In the genomic region with DNA sequence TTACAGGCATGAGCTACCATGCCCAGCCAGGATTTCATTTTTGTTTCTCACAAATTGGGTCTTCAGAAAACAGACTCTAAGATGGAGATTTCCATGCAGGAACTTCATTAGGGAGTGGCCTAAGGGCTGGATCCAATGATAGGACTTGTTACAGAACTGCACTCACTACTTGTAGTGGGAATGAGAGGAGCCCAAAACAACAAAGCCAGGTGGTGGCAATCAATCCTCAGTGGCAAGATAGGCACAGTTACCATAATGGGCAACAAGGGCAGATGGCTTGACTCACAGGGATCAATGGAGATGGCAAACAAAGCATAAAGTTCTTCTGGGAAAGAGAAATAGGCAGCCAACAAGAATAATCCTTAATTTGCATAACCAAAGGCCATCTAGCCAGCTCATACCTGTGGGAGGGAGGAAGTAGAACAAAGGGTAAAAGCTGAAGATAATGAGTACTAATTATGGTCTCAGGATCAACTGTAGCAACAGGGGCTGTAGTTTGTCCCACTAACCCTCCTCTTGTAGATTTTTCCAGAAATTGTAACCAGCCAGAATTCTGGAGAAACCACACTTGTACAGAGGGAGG, we compare ENCODE assay signal across 27 cellular contexts.
DNase-seq lines count a peak whose midpoint lies in the region; ATAC-seq and TF ChIP-seq lines count a peak whose summit lies in the region.
"Had no signal": no experiment of that assay in that cellular context is flagged by ENCODE, and none has a peak within 500 bp of the region (broad histone marks: within the 10 kb centered on the region; RNA-seq: fewer than 3 reads in every experiment).

No MANE protein-coding gene starts in this region.

- H3K4me1 ChIP-seq in HAP-1 (peaks cover 16% of the 10 kb centered on the region), neural progenitor cell (peaks cover 38% of the 10 kb centered on the region), SK-N-SH (ENCODE audit: control insufficient read depth in 1 of 2, insufficient read depth in 2 of 2, low read depth in 1 of 2, low read length in 1 of 2) (no peaks in the 10 kb centered on the region)
- H3K4me1 ChIP-seq: A549, adrenal gland, breast epithelium, right atrium auricular region had no signal

- H3K9me3 Mint-ChIP-seq in WTC11 (0 out of 2 replicates have a peak, but pooled peaks cover 5% of the 10 kb centered on the region), neural progenitor cell (peaks cover 10% of the 10 kb centered on the region)
- H3K9me3 Mint-ChIP-seq: CD8-positive, alpha-beta T cell; HFFc6 had no signal

- no peak for TF ChIP-seq RAD21 in SK-N-SH (IDR thresholded peaks at IDR 0.05; ENCODE audit: low read length)

- H3K27ac ChIP-seq in neural progenitor cell (peak overlapping the region; percentile 73), SK-N-SH (ENCODE audit: low read depth in 2 of 2, low read length in 1 of 2) (no peak overlapping the region)
- H3K27ac ChIP-seq: A549, adrenal gland, breast epithelium, ovary, right atrium auricular region had no signal

- H3K36me3 ChIP-seq in HAP-1 (replicated peaks): no peaks in the 10 kb centered on the region
- H3K36me3 ChIP-seq in neural progenitor cell: no peaks in the 10 kb centered on the region
- no peaks in the 10 kb centered on the region for H3K36me3 ChIP-seq in MG63
- no peaks in the 10 kb centered on the region for H3K36me3 ChIP-seq in SK-N-SH (replicated peaks in 1 of 2; ENCODE audit: control insufficient read depth in 1 of 2, insufficient read depth in 2 of 2, low read length in 1 of 2)
- H3K36me3 ChIP-seq: adrenal gland, breast epithelium, ovary, right atrium auricular region had no signal

- no peak overlapping the region for H3K4me3 Mint-ChIP-seq in WTC11
- H3K4me3 Mint-ChIP-seq in neural progenitor cell: no peak overlapping the region
- H3K4me3 Mint-ChIP-seq: CD8-positive, alpha-beta T cell; HFFc6; natural killer cell treated with Interleukin-12 subunit alpha and Interleukin-12 subunit beta and Interleukin-15 and Interleukin-18, amount 100 ng/mL, for 72 hours had no signal

- no peaks in the 10 kb centered on the region for H4K20me1 ChIP-seq in neural progenitor cell (ENCODE audit: low read depth)
- H4K20me1 ChIP-seq in SK-N-SH (ENCODE audit: insufficient read depth): no peaks in the 10 kb centered on the region

- POLR2A ChIA-PET in WTC11 (lab: Charles Lee) (no interaction called here), SK-N-SH (lab: Yijun Ruan, JAX) (no interaction called here)

- peak; percentile 35 for DNase-seq in NCI-H2107 treated with DMSO at 0.1 percent for 48 hours (lab: John Stamatoyannopoulos, UW; ENCODE audit: unreplicated experiment)
- DNase-seq in NCI-H2107 (lab: John Stamatoyannopoulos, UW): no peak
- peak; percentile 52 to 90 for DNase-seq in HAP-1 (ENCODE audit: low spot score in 2 of 2)
- no peak for DNase-seq in WTC11 (ENCODE audit: low spot score)
- peak; percentile 34 for DNase-seq in neural progenitor cell (ENCODE audit: low spot score)
- DNase-seq in MG63: no peak
- DNase-seq in SK-N-SH: no peak
- DNase-seq: activated CD4-positive, alpha-beta T cell treated with anti-CD3 and anti-CD28 coated beads, Interleukin-2, amount 50 U/mL, for 4 hours; activated naive CD4-positive, alpha-beta T cell treated with Interleukin-2 at 50 U/mL for 16 hours; adrenal gland; AML-193; CD8-positive, alpha-beta T cell; DND-41; HFFc6; IMR-90; islet precursor cell; midbrain; NCI-H1092 treated with DMSO at 0.1 percent for 48 hours; ovary; T-helper 1 cell; trophoblast cell had no signal

- no peak overlapping the region for H3K27ac Mint-ChIP-seq in WTC11
- no peak overlapping the region for H3K27ac Mint-ChIP-seq in neural progenitor cell
- H3K27ac Mint-ChIP-seq: CD8-positive, alpha-beta T cell; HFFc6; natural killer cell treated with Interleukin-12 subunit alpha and Interleukin-12 subunit beta and Interleukin-15 and Interleukin-18, amount 100 ng/mL, for 72 hours had no signal

- H3K9ac ChIP-seq in neural progenitor cell (no peak overlapping the region), SK-N-SH (no peak overlapping the region)

- no peaks in the 10 kb centered on the region for H3K79me2 ChIP-seq in neural progenitor cell (ENCODE audit: low read depth)
- H3K79me2 ChIP-seq in SK-N-SH (ENCODE audit: insufficient read depth): no peaks in the 10 kb centered on the region

- TF ChIP-seq CTCF in WTC11 (IDR thresholded peaks at IDR 0.05) (no peak), neural progenitor cell (IDR thresholded peaks at IDR 0.05) (no peak), SK-N-SH (IDR thresholded peaks at IDR 0.05) (no peak)

- H3K9me3 ChIP-seq in HAP-1 (no peaks in the 10 kb centered on the region; the same call in 1 of the 2 replicates), neural progenitor cell (ENCODE audit: low read depth) (no peaks in the 10 kb centered on the region), MG63 (no peaks in the 10 kb centered on the region), SK-N-SH (no peaks in the 10 kb centered on the region)
- H3K9me3 ChIP-seq: A549, adrenal gland, breast epithelium, ovary, right atrium auricular region had no signal

- H3K27me3 Mint-ChIP-seq in WTC11 (ENCODE audit: low read depth) (no peaks in the 10 kb centered on the region), neural progenitor cell (ENCODE audit: insufficient read depth, low read depth) (peaks cover 2% of the 10 kb centered on the region)
- H3K27me3 Mint-ChIP-seq: natural killer cell treated with Interleukin-12 subunit alpha and Interleukin-12 subunit beta and Interleukin-15 and Interleukin-18, amount 100 ng/mL, for 72 hours had no signal

- no peaks in the 10 kb centered on the region for H3K9me2 ChIP-seq in SK-N-SH

- in situ Hi-C loops in HAP-1 (cut with MboI; ENCODE audit: low sequenced_read_pairs): no loop called here

- H3F3A ChIP-seq in neural progenitor cell (ENCODE audit: low read depth): peaks cover 66% of the 10 kb centered on the region
- no peaks in the 10 kb centered on the region for H3F3A ChIP-seq in SK-N-SH (replicated peaks; ENCODE audit: insufficient read depth)

- H3K4me3 ChIP-seq in HAP-1 (no peak overlapping the region), neural progenitor cell (no peak overlapping the region), MG63 (no peak overlapping the region), SK-N-SH (ENCODE audit: low read depth in 2 of 2, low read length in 1 of 2) (no peak overlapping the region)
- H3K4me3 ChIP-seq: A549, adrenal gland, breast epithelium, ovary, right atrium auricular region, smooth muscle cell had no signal

- H3K36me3 Mint-ChIP-seq in WTC11: no peaks in the 10 kb centered on the region
- H3K36me3 Mint-ChIP-seq in neural progenitor cell: peaks cover 18% of the 10 kb centered on the region
- H3K36me3 Mint-ChIP-seq: CD8-positive, alpha-beta T cell; natural killer cell treated with Interleukin-12 subunit alpha and Interleukin-12 subunit beta and Interleukin-15 and Interleukin-18, amount 100 ng/mL, for 72 hours had no signal

- H3K4me2 ChIP-seq in neural progenitor cell (peak overlapping the region; percentile 19), SK-N-SH (no peak overlapping the region)
- H3K4me2 ChIP-seq: A549, smooth muscle cell had no signal

- TF ChIP-seq EP300 in SK-N-SH (IDR thresholded peaks at IDR 0.05; ENCODE audit: borderline replicate concordance in 1 of 2, low read depth in 1 of 2, low read length in 1 of 2): no peak

- H3K4me1 Mint-ChIP-seq in WTC11 (peaks cover 43% of the 10 kb centered on the region), neural progenitor cell (peaks cover 8% of the 10 kb centered on the region)

- ATAC-seq in WTC11 (peak; percentile 75), GM18868 (IDR thresholded peaks at IDR 0.05; ENCODE audit: unreplicated experiment) (no peak)
- ATAC-seq: A549; CD8-positive, alpha-beta T cell; natural killer cell treated with Interleukin-12 subunit alpha and Interleukin-12 subunit beta and Interleukin-15 and Interleukin-18, amount 100 ng/mL, for 72 hours had no signal

- no peaks in the 10 kb centered on the region for H3K27me3 ChIP-seq in HAP-1 (ENCODE audit: low read depth)
- H3K27me3 ChIP-seq in neural progenitor cell: no peaks in the 10 kb centered on the region
- no peaks in the 10 kb centered on the region for H3K27me3 ChIP-seq in MG63
- H3K27me3 ChIP-seq in SK-N-SH (ENCODE audit: insufficient read depth): no peaks in the 10 kb centered on the region
- H3K27me3 ChIP-seq: adrenal gland, breast epithelium, ovary, right atrium auricular region had no signal

- no peak overlapping the region for H2AFZ ChIP-seq in neural progenitor cell (replicated peaks)
- H2AFZ ChIP-seq in SK-N-SH (ENCODE audit: low read depth): no peak overlapping the region

- CTCF ChIA-PET in WTC11 (lab: Charles Lee) (interaction anchor here (0.7 kb wide), 1 partner anchor 118 kb away, joined by 4 read pairs; no protein-coding TSS in a partner anchor), SK-N-SH (lab: Yijun Ruan, JAX) (no interaction called here)

TF ChIP-seq in WTC11, 78 proteins besides CTCF, POLR2A, EP300 and RAD21 (continues in another document):
- TF ChIP-seq E2F4 (CRISPR knock-in tag; IDR thresholded peaks at IDR 0.05; ENCODE audit: borderline replicate concordance, low read depth): no peak

TF ChIP-seq in SK-N-SH, 30 proteins besides CTCF, POLR2A, EP300 and RAD21 (continues in another document):
- no peak for TF ChIP-seq MEF2A (IDR thresholded peaks at IDR 0.05; ENCODE audit: borderline replicate concordance, low read depth)
- TF ChIP-seq, protein P1, sequence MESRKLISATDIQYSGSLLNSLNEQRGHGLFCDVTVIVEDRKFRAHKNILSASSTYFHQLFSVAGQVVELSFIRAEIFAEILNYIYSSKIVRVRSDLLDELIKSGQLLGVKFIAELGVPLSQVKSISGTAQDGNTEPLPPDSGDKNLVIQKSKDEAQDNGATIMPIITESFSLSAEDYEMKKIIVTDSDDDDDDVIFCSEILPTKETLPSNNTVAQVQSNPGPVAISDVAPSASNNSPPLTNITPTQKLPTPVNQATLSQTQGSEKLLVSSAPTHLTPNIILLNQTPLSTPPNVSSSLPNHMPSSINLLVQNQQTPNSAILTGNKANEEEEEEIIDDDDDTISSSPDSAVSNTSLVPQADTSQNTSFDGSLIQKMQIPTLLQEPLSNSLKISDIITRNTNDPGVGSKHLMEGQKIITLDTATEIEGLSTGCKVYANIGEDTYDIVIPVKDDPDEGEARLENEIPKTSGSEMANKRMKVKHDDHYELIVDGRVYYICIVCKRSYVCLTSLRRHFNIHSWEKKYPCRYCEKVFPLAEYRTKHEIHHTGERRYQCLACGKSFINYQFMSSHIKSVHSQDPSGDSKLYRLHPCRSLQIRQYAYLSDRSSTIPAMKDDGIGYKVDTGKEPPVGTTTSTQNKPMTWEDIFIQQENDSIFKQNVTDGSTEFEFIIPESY (IDR thresholded peaks at IDR 0.05; ENCODE audit: borderline replicate concordance, low read depth): no peak
- no peak for TF ChIP-seq GATA2 (CRISPR knock-in tag; IDR thresholded peaks at IDR 0.05)
- no peak for TF ChIP-seq TAF1 (IDR thresholded peaks at IDR 0.05; ENCODE audit: borderline replicate concordance, low read depth, low read length)
- TF ChIP-seq USF1 (IDR thresholded peaks at IDR 0.05; ENCODE audit: borderline replicate concordance, low read depth): no peak

Comparison
In these comparisons a context has a peak if more than half of its experiments do, and no peak if none do; other contexts are left out.
1. DNase-seq: peak in NCI-H2107 treated with DMSO at 0.1 percent for 48 hours (single experiment), HAP-1 (2 of 2) and neural progenitor cell (single experiment); none in NCI-H2107 (single experiment), WTC11 (single experiment), MG63 (single experiment) and SK-N-SH (single experiment).